1 cellular context compared by ENCODE assay signal in the genomic region with DNA sequence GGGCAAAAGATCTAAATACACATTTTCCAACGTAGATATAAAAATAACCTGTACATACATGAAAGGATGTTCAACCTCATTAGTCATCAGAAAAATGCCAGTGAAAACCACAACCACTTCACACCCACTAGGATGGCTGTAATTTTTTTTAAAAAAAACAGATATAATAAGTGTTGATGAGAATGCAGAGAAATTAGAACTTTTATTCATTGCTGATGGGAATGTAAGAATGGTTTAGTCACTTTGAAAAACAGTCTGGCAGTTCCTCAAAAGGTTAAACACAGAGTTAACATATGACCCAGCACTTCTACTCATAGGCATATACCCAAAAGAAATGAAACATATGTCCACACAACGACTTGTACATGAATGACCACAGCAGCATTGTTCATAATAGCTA.
TF ChIP-seq lines count a peak whose summit lies in the region.

No MANE protein-coding gene starts in this region.

TF ChIP-seq in A549, 52 proteins besides CTCF, POLR2A, EP300 and RAD21 (continued from another document):
- TF ChIP-seq REST (IDR thresholded peaks at IDR 0.05), result no peak
- TF ChIP-seq CBX2 (IDR thresholded peaks at IDR 0.05; ENCODE audit: borderline replicate concordance, low read depth), result no peak
- no peak for TF ChIP-seq HOXB5 (CRISPR knock-in tag; IDR thresholded peaks at IDR 0.05)
- TF ChIP-seq ESRRA (IDR thresholded peaks at IDR 0.05; ENCODE audit: borderline replicate concordance, low read length), result no peak
- TF ChIP-seq SMC3 (IDR thresholded peaks at IDR 0.05), result no peak
- no peak for TF ChIP-seq SREBF2 (IDR thresholded peaks at IDR 0.05)
